In genomic region chr21:44941567-44941966, GRCh38 we compare ENCODE assay signal across 13 cellular contexts. TPM values are rescaled to one million over a fixed set of nuclear protein-coding genes. Genes with fewer than 3 reads are reported as not detected.
DNase-seq lines count a peak whose midpoint lies in the region; ATAC-seq and TF ChIP-seq lines count a peak whose summit lies in the region.
"Had no signal": no experiment of that assay in that cellular context is flagged by ENCODE, and none has a peak within 500 bp of the region (broad histone marks: within the 10 kb centered on the region; RNA-seq: fewer than 3 reads in every experiment).

No MANE protein-coding gene starts in this region.

- ATAC-seq in activated T-cell treated with anti-CD3 and anti-CD28 coated beads, Interleukin-2, amount 50 U/mL, for 4 hours, result no peak
- no peak for ATAC-seq in stimulated activated naive B cell treated with anti-CD40 and anti-IgM and Interleukin-4, amounts not matched to agents 10 μg/mL and 1 μg/mL and 100 μg/mL, for 72 hours (replicated peaks)
- ATAC-seq in GM18517 (IDR thresholded peaks at IDR 0.05; ENCODE audit: unreplicated experiment), result no peak

- WGBS in hepatocyte (ENCODE audit: low lambda C conversion rate, missing lambda C conversion rate), result 92% methylated on average over 8 of the region's 8 CpGs

- H3K4me3 Mint-ChIP-seq in activated T-cell treated with anti-CD3 and anti-CD28 coated beads, Interleukin-2, amount 50 U/mL, for 4 hours, result peak overlapping the region; percentile 98
- H3K4me3 Mint-ChIP-seq in activated CD4-positive, alpha-beta memory T cell treated with anti-CD3 and anti-CD28 coated beads for 36 hours, result peak overlapping the region; percentile 82
- peak overlapping the region; percentile 89 to 93 for H3K4me3 Mint-ChIP-seq in stimulated activated naive B cell treated with anti-CD40 and anti-IgM and Interleukin-4, amounts not matched to agents 10 μg/mL and 1 μg/mL and 100 μg/mL, for 72 hours

- H3K9me2 ChIP-seq in hepatocyte (replicated peaks; ENCODE audit: insufficient read depth), result no peaks in the 10 kb centered on the region

- H3K27ac ChIP-seq in hepatocyte, result no peak overlapping the region
- H3K27ac ChIP-seq: breast epithelium, ovary had no signal

- H3K36me3 Mint-ChIP-seq in activated T-cell treated with anti-CD3 and anti-CD28 coated beads, Interleukin-2, amount 50 U/mL, for 4 hours (ENCODE audit: insufficient read depth), result peaks cover 12% of the 10 kb centered on the region
- peaks cover 19% of the 10 kb centered on the region for H3K36me3 Mint-ChIP-seq in activated CD4-positive, alpha-beta memory T cell treated with anti-CD3 and anti-CD28 coated beads for 36 hours
- peaks cover 23 to 45% of the 10 kb centered on the region in 2 donors for H3K36me3 Mint-ChIP-seq in stimulated activated naive B cell treated with anti-CD40 and anti-IgM and Interleukin-4, amounts not matched to agents 10 μg/mL and 1 μg/mL and 100 μg/mL, for 72 hours

- H4K20me1 ChIP-seq in hepatocyte (ENCODE audit: insufficient read depth, poor library complexity, severe bottlenecking), result peaks cover 4% of the 10 kb centered on the region

- H3K4me1 ChIP-seq in hepatocyte (ENCODE audit: insufficient read depth), result peaks cover 17% of the 10 kb centered on the region

- H3K79me2 ChIP-seq in hepatocyte, result peaks cover 59% of the 10 kb centered on the region

- no peaks in the 10 kb centered on the region for H3K36me3 ChIP-seq in hepatocyte (replicated peaks; ENCODE audit: insufficient read depth, low read depth)
- H3K36me3 ChIP-seq: ovary had no signal

- peaks cover 46% of the 10 kb centered on the region for H3K4me1 Mint-ChIP-seq in activated T-cell treated with anti-CD3 and anti-CD28 coated beads, Interleukin-2, amount 50 U/mL, for 4 hours (ENCODE audit: low read depth)
- H3K4me1 Mint-ChIP-seq in activated CD4-positive, alpha-beta memory T cell treated with anti-CD3 and anti-CD28 coated beads for 36 hours (ENCODE audit: low read depth), result peaks cover 38% of the 10 kb centered on the region
- peaks cover 48 to 72% of the 10 kb centered on the region in 2 donors for H3K4me1 Mint-ChIP-seq in stimulated activated naive B cell treated with anti-CD40 and anti-IgM and Interleukin-4, amounts not matched to agents 10 μg/mL and 1 μg/mL and 100 μg/mL, for 72 hours

- H3K27ac Mint-ChIP-seq in activated CD4-positive, alpha-beta memory T cell treated with anti-CD3 and anti-CD28 coated beads for 36 hours, result no peak overlapping the region
- H3K27ac Mint-ChIP-seq in stimulated activated naive B cell treated with anti-CD40 and anti-IgM and Interleukin-4, amounts not matched to agents 10 μg/mL and 1 μg/mL and 100 μg/mL, for 72 hours, result peak overlapping the region; percentile 77

- no peak overlapping the region for H2AFZ ChIP-seq in hepatocyte

- peak overlapping the region; percentile 96 for H3K4me2 ChIP-seq in hepatocyte

- intact Hi-C loops in activated CD4-positive, alpha-beta memory T cell treated with anti-CD3 and anti-CD28 coated beads for 36 hours (cut with micrococcal nuclease), result no loop called here

- POLR2A ChIA-PET in activated CD4-positive, alpha-beta memory T cell treated with anti-CD3 and anti-CD28 coated beads for 36 hours (lab: Charles Lee), result interaction anchor here (0.9 to 1.1 kb wide), 2 partner anchors 18 to 140 kb away, joined by 3 read pairs; no protein-coding TSS in a partner anchor

- in situ Hi-C loops in KBM-7 (cut with MboI; ENCODE audit: low pct_unique_long_range_greater_than_20kb, low sequenced_read_pairs), result no loop called here

- no peaks in the 10 kb centered on the region for H3K9me3 ChIP-seq in hepatocyte (ENCODE audit: low read depth)
- H3K9me3 ChIP-seq: breast epithelium, ovary had no signal

- no peaks in the 10 kb centered on the region for H3K9me3 Mint-ChIP-seq in activated T-cell treated with anti-CD3 and anti-CD28 coated beads, Interleukin-2, amount 50 U/mL, for 4 hours
- H3K9me3 Mint-ChIP-seq in activated CD4-positive, alpha-beta memory T cell treated with anti-CD3 and anti-CD28 coated beads for 36 hours, result no peaks in the 10 kb centered on the region
- no peaks in the 10 kb centered on the region for H3K9me3 Mint-ChIP-seq in stimulated activated naive B cell treated with anti-CD40 and anti-IgM and Interleukin-4, amounts not matched to agents 10 μg/mL and 1 μg/mL and 100 μg/mL, for 72 hours

- CTCF ChIA-PET in activated CD4-positive, alpha-beta memory T cell treated with anti-CD3 and anti-CD28 coated beads for 36 hours (lab: Charles Lee), result interaction anchor here (1.2 to 13.3 kb wide), 5 partner anchors 9 to 197 kb away, joined by 3 to 214 read pairs (median 6); partner anchors contain the start of gene UBE2G2

- H3K4me3 ChIP-seq in hepatocyte, result no peak overlapping the region
- H3K4me3 ChIP-seq: ovary had no signal

- no peak for TF ChIP-seq CTCF in hepatocyte (IDR thresholded peaks at IDR 0.05; ENCODE audit: poor library complexity)

- no peaks in the 10 kb centered on the region for H3K27me3 ChIP-seq in hepatocyte
- H3K27me3 ChIP-seq: breast epithelium, ovary had no signal

- DNase-seq in activated T-cell treated with anti-CD3 and anti-CD28 coated beads, Interleukin-2, amount 50 U/mL, for 4 hours, result no peak
- DNase-seq in activated T-cell treated with anti-CD3 and anti-CD28 coated beads for 4 hours (no peak), hepatocyte (ENCODE audit: low spot score) (no peak), KBM-7 (no peak), NCI-H2107 treated with DMSO at 0.1 percent for 48 hours (lab: John Stamatoyannopoulos, UW; ENCODE audit: unreplicated experiment) (no peak)
- no peak for DNase-seq in activated CD4-positive, alpha-beta memory T cell treated with anti-CD3 and anti-CD28 coated beads for 36 hours
- no peak for DNase-seq in stimulated activated naive B cell treated with anti-CD40 and anti-IgM and Interleukin-4, amounts not matched to agents 10 μg/mL and 1 μg/mL and 100 μg/mL, for 72 hours
- DNase-seq: H7, KG1, NCI-H748 treated with DMSO at 0.1 percent for 48 hours had no signal

- no peaks in the 10 kb centered on the region for H3K27me3 Mint-ChIP-seq in activated T-cell treated with anti-CD3 and anti-CD28 coated beads, Interleukin-2, amount 50 U/mL, for 4 hours (ENCODE audit: low read depth)
- no peaks in the 10 kb centered on the region for H3K27me3 Mint-ChIP-seq in activated CD4-positive, alpha-beta memory T cell treated with anti-CD3 and anti-CD28 coated beads for 36 hours
- no peaks in the 10 kb centered on the region for H3K27me3 Mint-ChIP-seq in stimulated activated naive B cell treated with anti-CD40 and anti-IgM and Interleukin-4, amounts not matched to agents 10 μg/mL and 1 μg/mL and 100 μg/mL, for 72 hours

RNA-seq across cellular contexts. Expression of gene SLX9, which starts 1.7 kb away (rescaled TPM):
- 100 to 1,000 TPM; 100 to 130 (median 126) TPM for total RNA-seq in activated T-cell treated with anti-CD3 and anti-CD28 coated beads, Interleukin-2, amount 50 U/mL, for 4 hours
- total RNA-seq in activated CD4-positive, alpha-beta memory T cell treated with anti-CD3 and anti-CD28 coated beads for 36 hours, result 10 to 100 TPM; 60.7 to 64.6 TPM
- total RNA-seq in hepatocyte, result 11.5 and 16.3 TPM in 2 replicates
- polyA plus RNA-seq in hepatocyte, result 33.2 and 37.2 TPM in 2 replicates

RNA-seq across cellular contexts. Expression of gene ITGB2, which starts 20.9 kb away (rescaled TPM):
- 100 to 1,000 TPM; 175 to 195 (median 180) TPM for total RNA-seq in activated T-cell treated with anti-CD3 and anti-CD28 coated beads, Interleukin-2, amount 50 U/mL, for 4 hours
- total RNA-seq in activated CD4-positive, alpha-beta memory T cell treated with anti-CD3 and anti-CD28 coated beads for 36 hours, result 100 to 1,000 TPM; 242 to 247 TPM
- total RNA-seq in hepatocyte, result 1.6 and 3.8 TPM in 2 replicates
- 3.8 and 4.2 TPM in 2 replicates for polyA plus RNA-seq in hepatocyte

Comparison
In these comparisons a context has a peak if more than half of its experiments do, and no peak if none do; other contexts are left out.
1. RNA of gene ITGB2, which starts 20.9 kb away (total RNA-seq): 242 to 247 TPM in activated CD4-positive, alpha-beta memory T cell treated with anti-CD3 and anti-CD28 coated beads for 36 hours and 175 to 195 TPM in activated T-cell treated with anti-CD3 and anti-CD28 coated beads, Interleukin-2, amount 50 U/mL, for 4 hours; 1.6 to 3.8 TPM in hepatocyte; every median in the first group is over 10 times any median in the second.
2. Peak in every context shown above with its lines, with median percentiles within 50 percentile points of each other: H3K4me3 Mint-ChIP-seq.